Comparison of ENCODE assay signal across 16 cellular contexts in genomic region chr3:8421267-8421666, GRCh38.
A peak's percentile ranks its signal among the peaks of the same experiment; 100 is the strongest.
DNase-seq lines count a peak whose midpoint lies in the region; ATAC-seq, FAIRE-seq and TF ChIP-seq lines count a peak whose summit lies in the region.
"Had no signal": no experiment of that assay in that cellular context is flagged by ENCODE, and none has a peak within 500 bp of the region (broad histone marks: within the 10 kb centered on the region; RNA-seq: fewer than 3 reads in every experiment).

No MANE protein-coding gene starts in this region.

- DNase-seq in D341Med (ENCODE audit: low spot score) = peak; percentile 43
- DNase-seq in OCI-M1 (lab: John Stamatoyannopoulos, UW) = peak; percentile 45
- no peak for DNase-seq in H1 (ENCODE audit: low read depth in 1 of 2, low spot score in 2 of 2)
- no peak for DNase-seq in HTR-8/SVneo (ENCODE audit: insufficient read length, low spot score)
- no peak for DNase-seq in activated T-cell treated with anti-CD3 and anti-CD28 coated beads, Interleukin-2, amount 50 U/mL, for 4 hours
- no peak for DNase-seq in HCEC 1CT
- DNase-seq in caudate nucleus (lab: John Stamatoyannopoulos, UW) = no peak
- DNase-seq: activated CD4-positive, CD25-positive, alpha-beta regulatory T cell; activated T-cell treated with anti-CD3 and anti-CD28 coated beads, Interleukin-2, amount 50 U/mL, for 24 hours; heart left ventricle; KG1; left ventricle myocardium inferior; NCI-H2171; nephron progenitor cell had no signal

- POLR2A ChIA-PET in H1 (lab: Charles Lee; ENCODE audit: partially characterized antibody) = no interaction called here

- no peak overlapping the region for H2BK20ac ChIP-seq in H1 (ENCODE audit: low read length)

- no peak overlapping the region for H2AFZ ChIP-seq in H1 (ENCODE audit: low read length)

- H2BK120ac ChIP-seq in H1 (replicated peaks; ENCODE audit: low read depth, low read length) = no peak overlapping the region

- no peak overlapping the region for H2BK12ac ChIP-seq in H1 (ENCODE audit: low read depth, low read length)

- TF ChIP-seq EP300 in H1 (IDR thresholded peaks at IDR 0.05; ENCODE audit: borderline replicate concordance in 1 of 2, low read depth in 2 of 2, low read length in 2 of 2) = no peak

- H3K79me2 ChIP-seq in H1 (ENCODE audit: control insufficient read depth in 1 of 2, insufficient read depth in 2 of 2, low read length in 2 of 2) = no peaks in the 10 kb centered on the region

- no peak overlapping the region for H2BK5ac ChIP-seq in H1 (ENCODE audit: low read depth, low read length)

- peaks cover 6% of the 10 kb centered on the region for H3K4me1 Mint-ChIP-seq in activated T-cell treated with anti-CD3 and anti-CD28 coated beads, Interleukin-2, amount 50 U/mL, for 4 hours (ENCODE audit: low read depth)

- no peak overlapping the region for H4K5ac ChIP-seq in H1 (ENCODE audit: insufficient read length, low read depth, low read length)

- WGBS in H1 (ENCODE audit: extremely low coverage in 1 of 2, insufficient coverage in 1 of 2, insufficient read length in 1 of 2, insufficient replicate concordance in 2 of 2, low coverage in 1 of 2, low lambda C conversion rate in 2 of 2, missing lambda C conversion rate in 1 of 2), 2 experiments = 82% methylated on average over 3 of the region's 3 CpGs; no CpG with 5 or more reads in 1 of the 2 experiments

- no peak overlapping the region for H3K4ac ChIP-seq in H1 (replicated peaks; ENCODE audit: insufficient read length, low read depth, low read length)

- no peaks in the 10 kb centered on the region for H3K4me1 ChIP-seq in H1 (replicated peaks in 1 of 4; ENCODE audit: control insufficient read depth in 3 of 4, insufficient read depth in 4 of 4, low read length in 3 of 4)
- H3K4me1 ChIP-seq: left ventricle myocardium inferior had no signal

- no peak for TF ChIP-seq POLR2A in H1 (IDR thresholded peaks at IDR 0.05; ENCODE audit: control extremely low read depth in 1 of 2, low read depth in 2 of 2, low read length in 2 of 2)

- H3K36me3 ChIP-seq in H1 (ENCODE audit: control insufficient read depth in 2 of 4, insufficient read depth in 4 of 4, low read length in 3 of 4) = no peaks in the 10 kb centered on the region; a peak in 1 of 8 replicates
- H3K36me3 ChIP-seq: heart left ventricle had no signal

- no peaks in the 10 kb centered on the region for H3K27me3 ChIP-seq in H1 (replicated peaks in 1 of 4; ENCODE audit: control insufficient read depth in 3 of 4, extremely low read depth in 1 of 4, insufficient read depth in 3 of 4, low read length in 3 of 4)
- H3K27me3 ChIP-seq: heart left ventricle had no signal

- no peak overlapping the region for H3K18ac ChIP-seq in H1 (ENCODE audit: extremely low read depth, low read length)

- no peaks in the 10 kb centered on the region for H3K27me3 Mint-ChIP-seq in activated T-cell treated with anti-CD3 and anti-CD28 coated beads, Interleukin-2, amount 50 U/mL, for 4 hours (ENCODE audit: low read depth)
- H3K27me3 Mint-ChIP-seq: activated T-cell treated with anti-CD3 and anti-CD28 coated beads, Interleukin-2, amount 50 U/mL, for 24 hours had no signal

- H3K4me3 ChIP-seq in H1 (ENCODE audit: extremely low read depth in 1 of 4, insufficient read depth in 2 of 4, low read depth in 3 of 4, low read length in 4 of 4) = no peak overlapping the region
- H3K4me3 ChIP-seq: heart left ventricle, left ventricle myocardium inferior had no signal

- no peak overlapping the region for H4K91ac ChIP-seq in H1 (replicated peaks; ENCODE audit: insufficient read length, low read length)

- no peaks in the 10 kb centered on the region for H3K79me1 ChIP-seq in H1 (ENCODE audit: low read depth, low read length)

- peak in 1 of 3 experiments; percentile 15; a peak in 1 of 4 replicates for TF ChIP-seq CTCF in H1 (IDR thresholded peaks at IDR 0.05; ENCODE audit: control extremely low read depth in 1 of 3, insufficient read depth in 1 of 3, low read depth in 1 of 3, low read length in 3 of 3)

- no peaks in the 10 kb centered on the region for H3K23me2 ChIP-seq in H1 (ENCODE audit: low read depth, low read length)

- H3K9ac ChIP-seq in H1 (replicated peaks in 1 of 4; ENCODE audit: extremely low read depth in 1 of 4, low read depth in 3 of 4, low read length in 3 of 4) = no peak overlapping the region

- no peak overlapping the region for H4K8ac ChIP-seq in H1 (ENCODE audit: extremely low read depth, insufficient read depth, low read length)

- no peak overlapping the region for H3K23ac ChIP-seq in H1 (ENCODE audit: insufficient read length)

- no peak overlapping the region for H3K27ac ChIP-seq in H1 (ENCODE audit: low read depth, low read length)
- H3K27ac ChIP-seq in caudate nucleus (ENCODE audit: low read depth, low read length) = no peak overlapping the region
- H3K27ac ChIP-seq: heart left ventricle, left ventricle myocardium inferior had no signal

- H3K14ac ChIP-seq in H1 (ENCODE audit: insufficient read length) = no peak overlapping the region

- TF ChIP-seq RAD21 in H1 (IDR thresholded peaks at IDR 0.05 in 1 of 2, conservative IDR thresholded peaks at IDR 0.05 in 1 of 2; ENCODE audit: low read depth in 2 of 2, low read length in 2 of 2) = peak; percentile 43 to 54

- H3K4me2 ChIP-seq in H1 (ENCODE audit: insufficient read depth in 1 of 2, low read depth in 2 of 2, low read length in 2 of 2) = no peak overlapping the region

- no peaks in the 10 kb centered on the region for H4K20me1 ChIP-seq in H1 (replicated peaks in 1 of 2; ENCODE audit: control insufficient read depth in 1 of 2, insufficient read depth in 2 of 2, low read length in 2 of 2)

- no peaks in the 10 kb centered on the region for H3K36me3 Mint-ChIP-seq in activated T-cell treated with anti-CD3 and anti-CD28 coated beads, Interleukin-2, amount 50 U/mL, for 4 hours (ENCODE audit: insufficient read depth)

- CTCF ChIA-PET in H1 (lab: Charles Lee; ENCODE audit: partially characterized antibody) = interaction anchor here (0.7 to 1.3 kb wide), 4 partner anchors 9 to 64 kb away, joined by 3 read pairs; no protein-coding TSS in a partner anchor

- no peak overlapping the region for H3K56ac ChIP-seq in H1 (replicated peaks; ENCODE audit: insufficient read length, low read depth, low read length)

- H3K9me3 ChIP-seq in H1 (ENCODE audit: insufficient read depth in 2 of 2, low read depth in 1 of 2, low read length in 1 of 2) = peaks cover 3 to 14% of the 10 kb centered on the region in 2 experiments; a peak in 3 of 4 replicates

- no peak overlapping the region for H2AK5ac ChIP-seq in H1 (ENCODE audit: low read depth, low read length)

- FAIRE-seq in H1 (lab: Jason Lieb, UNC) = no peak
- no peak for FAIRE-seq in HTR-8/SVneo (lab: Jason Lieb, UNC)
- FAIRE-seq: astrocyte had no signal

- no peak overlapping the region for H2BK15ac ChIP-seq in H1 (ENCODE audit: low read length)

- H3K9me3 Mint-ChIP-seq in activated T-cell treated with anti-CD3 and anti-CD28 coated beads, Interleukin-2, amount 50 U/mL, for 4 hours = no peaks in the 10 kb centered on the region

- peak; percentile 62 for ATAC-seq in GM18868 (IDR thresholded peaks at IDR 0.05; ENCODE audit: unreplicated experiment)
- ATAC-seq in activated T-cell treated with anti-CD3 and anti-CD28 coated beads, Interleukin-2, amount 50 U/mL, for 4 hours = no peak
- ATAC-seq: heart left ventricle had no signal

- H3K4me3 Mint-ChIP-seq in activated T-cell treated with anti-CD3 and anti-CD28 coated beads, Interleukin-2, amount 50 U/mL, for 4 hours = no peak overlapping the region
- H3K4me3 Mint-ChIP-seq: activated T-cell treated with anti-CD3 and anti-CD28 coated beads, Interleukin-2, amount 50 U/mL, for 24 hours; nephron progenitor cell had no signal

TF ChIP-seq in H1, 55 proteins besides CTCF, POLR2A, EP300 and RAD21 (continues in another document):
- TF ChIP-seq SP1 (IDR thresholded peaks at IDR 0.05; ENCODE audit: low read depth, low read length) (no peak), NANOG (IDR thresholded peaks at IDR 0.05; ENCODE audit: insufficient read depth, low read depth, low read length, poor library complexity, severe bottlenecking) (no peak), POU5F1 (IDR thresholded peaks at IDR 0.05; ENCODE audit: low read depth, low read length) (no peak), SIRT6 (IDR thresholded peaks at IDR 0.05; ENCODE audit: low read length) (no peak), CBX5 (IDR thresholded peaks at IDR 0.05; ENCODE audit: low read depth, low read length) (no peak)

Comparison
In these comparisons a context has a peak if more than half of its experiments do, and no peak if none do; other contexts are left out.
1. DNase-seq: peak in D341Med (single experiment) and OCI-M1 (single experiment); none in H1 (0 of 2), HTR-8/SVneo (single experiment), activated T-cell treated with anti-CD3 and anti-CD28 coated beads, Interleukin-2, amount 50 U/mL, for 4 hours (single experiment), HCEC 1CT (single experiment) and caudate nucleus (0 of 61).